ENCODE assay signal across 26 cellular contexts in the genomic region with DNA sequence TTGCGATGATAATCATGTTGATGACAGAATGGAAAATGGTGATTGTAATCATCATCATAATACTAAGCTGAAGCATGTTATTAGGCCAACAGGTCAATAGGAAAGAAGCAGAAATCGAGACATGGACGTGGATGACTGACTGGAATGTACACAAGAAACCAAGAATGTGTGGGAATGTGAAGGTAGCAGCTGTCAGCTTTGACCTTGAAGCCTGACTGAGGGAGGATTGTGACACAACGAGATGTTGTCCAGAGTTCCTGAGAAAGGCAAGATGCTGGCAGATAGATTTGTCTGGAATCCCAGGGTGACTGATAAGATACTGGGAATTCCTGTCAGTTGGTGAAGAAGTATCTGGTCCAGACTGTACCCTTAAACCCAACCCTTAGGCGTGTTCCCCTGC.
A peak's percentile ranks its signal among the peaks of the same experiment; 100 is the strongest.
DNase-seq lines count a peak whose midpoint lies in the region; ATAC-seq and TF ChIP-seq lines count a peak whose summit lies in the region.
"Had no signal": no experiment of that assay in that cellular context is flagged by ENCODE, and none has a peak within 500 bp of the region (broad histone marks: within the 10 kb centered on the region; RNA-seq: fewer than 3 reads in every experiment).

No MANE protein-coding gene starts in this region.

- TF ChIP-seq CTCF in heart right ventricle (IDR thresholded peaks at IDR 0.05) = no peak
- TF ChIP-seq CTCF in right atrium auricular region (IDR thresholded peaks at IDR 0.05) = no peak
- TF ChIP-seq CTCF in hepatocyte (IDR thresholded peaks at IDR 0.05; ENCODE audit: poor library complexity) = no peak
- no peak for TF ChIP-seq CTCF in mesothelial cell of epicardium (IDR thresholded peaks at IDR 0.05; ENCODE audit: unreplicated experiment)

- H3K27ac Mint-ChIP-seq in mesothelial cell of epicardium = peak overlapping the region; percentile 73
- H3K27ac Mint-ChIP-seq: activated CD8-positive, alpha-beta T cell treated with anti-CD3 and anti-CD28 coated beads, Interleukin-2, amount 10 ng/mL, durations not matched to agents 7 days and 5 days; activated naive CD8-positive, alpha-beta T cell treated with anti-CD3 and anti-CD28 coated beads, Interleukin-2, amount 10 ng/mL, durations not matched to agents 7 days and 5 days; CD8-positive, alpha-beta T cell had no signal

- H3K27me3 Mint-ChIP-seq in mesothelial cell of epicardium (ENCODE audit: low read depth) = no peaks in the 10 kb centered on the region

- WGBS in heart right ventricle, 2 donors = 23 to 31% methylated on average over 5 of the region's 5 CpGs
- WGBS in hepatocyte (ENCODE audit: low lambda C conversion rate, missing lambda C conversion rate) = 34% methylated on average over 5 of the region's 5 CpGs

- H2AFZ ChIP-seq in hepatocyte = no peak overlapping the region
- H2AFZ ChIP-seq: GM23248 had no signal

- ATAC-seq in heart right ventricle = no peak
- no peak for ATAC-seq in GM19397 (IDR thresholded peaks at IDR 0.05; ENCODE audit: unreplicated experiment)
- ATAC-seq: activated CD8-positive, alpha-beta T cell treated with anti-CD3 and anti-CD28 coated beads, Interleukin-2, amount 10 ng/mL, durations not matched to agents 7 days and 5 days; body of pancreas; CD8-positive, alpha-beta T cell; esophagus mucosa; gastroesophageal sphincter had no signal

- no peak overlapping the region for H3K4me2 ChIP-seq in hepatocyte

- H3K9me2 ChIP-seq in hepatocyte (replicated peaks; ENCODE audit: insufficient read depth) = no peaks in the 10 kb centered on the region

- DNase-seq in heart right ventricle = no peak
- DNase-seq in right atrium auricular region (ENCODE audit: low spot score) = no peak
- DNase-seq in hepatocyte (ENCODE audit: low spot score) = peak; percentile 34
- no peak for DNase-seq in mesothelial cell of epicardium (ENCODE audit: low spot score in 2 of 2, unreplicated experiment in 2 of 2)
- no peak for DNase-seq in NCI-H1436 (lab: John Stamatoyannopoulos, UW)
- no peak for DNase-seq in NCI-H524 treated with DMSO at 0.1 percent for 48 hours (lab: John Stamatoyannopoulos, UW)
- no peak for DNase-seq in NCI-H2227 treated with DMSO at 0.1 percent for 48 hours (lab: John Stamatoyannopoulos, UW)
- DNase-seq: activated CD4-positive, alpha-beta T cell treated with anti-CD3 and anti-CD28 coated beads for 1 hour; activated CD8-positive, alpha-beta T cell treated with anti-CD3 and anti-CD28 coated beads, Interleukin-2, amount 10 ng/mL, durations not matched to agents 7 days and 5 days; activated effector memory CD4-positive, alpha-beta T cell treated with anti-CD3 and anti-CD28 coated beads, Interleukin-2, amount 50 U/mL, for 16 hours; activated naive CD8-positive, alpha-beta T cell treated with anti-CD3 and anti-CD28 coated beads, Interleukin-2, amount 10 ng/mL, durations not matched to agents 7 days and 5 days; AML-193; body of pancreas; CD8-positive, alpha-beta T cell; DMS 273 treated with DMSO at 0.1 percent for 48 hours; effector memory CD4-positive, alpha-beta T cell; GM23248; MG63; NCI-H1417; NCI-H446; pancreas; sigmoid colon had no signal

- H3K4me3 Mint-ChIP-seq in mesothelial cell of epicardium = no peak overlapping the region
- H3K4me3 Mint-ChIP-seq: activated CD8-positive, alpha-beta T cell treated with anti-CD3 and anti-CD28 coated beads, Interleukin-2, amount 10 ng/mL, durations not matched to agents 7 days and 5 days; activated naive CD8-positive, alpha-beta T cell treated with anti-CD3 and anti-CD28 coated beads, Interleukin-2, amount 10 ng/mL, durations not matched to agents 7 days and 5 days; CD8-positive, alpha-beta T cell had no signal

- H3K4me1 Mint-ChIP-seq in mesothelial cell of epicardium = peaks cover 27% of the 10 kb centered on the region
- H3K4me1 Mint-ChIP-seq: activated naive CD8-positive, alpha-beta T cell treated with anti-CD3 and anti-CD28 coated beads, Interleukin-2, amount 10 ng/mL, durations not matched to agents 7 days and 5 days had no signal

- H3K36me3 ChIP-seq in heart right ventricle (no peaks in the 10 kb centered on the region), right atrium auricular region (no peaks in the 10 kb centered on the region), hepatocyte (replicated peaks; ENCODE audit: insufficient read depth, low read depth) (no peaks in the 10 kb centered on the region)
- H3K36me3 ChIP-seq: gastroesophageal sphincter, MG63, pancreas, sigmoid colon, tibial nerve had no signal

- H3K27me3 ChIP-seq in heart right ventricle (no peaks in the 10 kb centered on the region), right atrium auricular region (no peaks in the 10 kb centered on the region), hepatocyte (peaks cover 6% of the 10 kb centered on the region)
- H3K27me3 ChIP-seq: body of pancreas, gastroesophageal sphincter, MG63, pancreas, sigmoid colon, tibial nerve had no signal

- H3K9me3 Mint-ChIP-seq in mesothelial cell of epicardium = peaks cover 3% of the 10 kb centered on the region

- peaks cover 3 to 39% (median 34%) of the 10 kb centered on the region in 9 donors for H3K4me1 ChIP-seq in heart right ventricle
- H3K4me1 ChIP-seq in right atrium auricular region = peaks cover 0 to 37% of the 10 kb centered on the region in 2 donors
- H3K4me1 ChIP-seq in hepatocyte (ENCODE audit: insufficient read depth) = peaks cover 28% of the 10 kb centered on the region
- H3K4me1 ChIP-seq: body of pancreas, pancreas had no signal

- intact Hi-C loops in heart right ventricle (cut with DNase I) = loop anchor here in 2 of 10 donors (10.0 kb wide), 2 partner anchors 105 to 115 kb away; no protein-coding TSS in a partner anchor

- peaks cover 0 to 7% (median 0%) of the 10 kb centered on the region in 11 donors for H3K9me3 ChIP-seq in heart right ventricle
- no peaks in the 10 kb centered on the region for H3K9me3 ChIP-seq in right atrium auricular region
- no peaks in the 10 kb centered on the region for H3K9me3 ChIP-seq in hepatocyte (ENCODE audit: low read depth)
- H3K9me3 ChIP-seq: body of pancreas, gastroesophageal sphincter, MG63, pancreas, sigmoid colon had no signal

- no peaks in the 10 kb centered on the region for H4K20me1 ChIP-seq in hepatocyte (ENCODE audit: insufficient read depth, poor library complexity, severe bottlenecking)

- no peaks in the 10 kb centered on the region for H3K36me3 Mint-ChIP-seq in mesothelial cell of epicardium
- H3K36me3 Mint-ChIP-seq: activated naive CD8-positive, alpha-beta T cell treated with anti-CD3 and anti-CD28 coated beads, Interleukin-2, amount 10 ng/mL, durations not matched to agents 7 days and 5 days; CD8-positive, alpha-beta T cell had no signal

- no peak overlapping the region for H3K4me3 ChIP-seq in heart right ventricle
- H3K4me3 ChIP-seq in right atrium auricular region = no peak overlapping the region
- no peak overlapping the region for H3K4me3 ChIP-seq in hepatocyte
- H3K4me3 ChIP-seq: body of pancreas, gastroesophageal sphincter, GM23248, MG63, pancreas, sigmoid colon, tibial nerve had no signal

- peak overlapping the region in 6 of 10 donors; percentile 28 to 67 (median 56) for H3K27ac ChIP-seq in heart right ventricle
- H3K27ac ChIP-seq in right atrium auricular region = peak overlapping the region in 1 of 2 donors; percentile 15
- H3K27ac ChIP-seq in hepatocyte = peak overlapping the region; percentile 50
- H3K27ac ChIP-seq: body of pancreas, GM23248, pancreas, sigmoid colon, tibial nerve had no signal

- no peaks in the 10 kb centered on the region for H3K79me2 ChIP-seq in hepatocyte
